Comparison of ENCODE assay signal across 9 cellular contexts in the genomic region with DNA sequence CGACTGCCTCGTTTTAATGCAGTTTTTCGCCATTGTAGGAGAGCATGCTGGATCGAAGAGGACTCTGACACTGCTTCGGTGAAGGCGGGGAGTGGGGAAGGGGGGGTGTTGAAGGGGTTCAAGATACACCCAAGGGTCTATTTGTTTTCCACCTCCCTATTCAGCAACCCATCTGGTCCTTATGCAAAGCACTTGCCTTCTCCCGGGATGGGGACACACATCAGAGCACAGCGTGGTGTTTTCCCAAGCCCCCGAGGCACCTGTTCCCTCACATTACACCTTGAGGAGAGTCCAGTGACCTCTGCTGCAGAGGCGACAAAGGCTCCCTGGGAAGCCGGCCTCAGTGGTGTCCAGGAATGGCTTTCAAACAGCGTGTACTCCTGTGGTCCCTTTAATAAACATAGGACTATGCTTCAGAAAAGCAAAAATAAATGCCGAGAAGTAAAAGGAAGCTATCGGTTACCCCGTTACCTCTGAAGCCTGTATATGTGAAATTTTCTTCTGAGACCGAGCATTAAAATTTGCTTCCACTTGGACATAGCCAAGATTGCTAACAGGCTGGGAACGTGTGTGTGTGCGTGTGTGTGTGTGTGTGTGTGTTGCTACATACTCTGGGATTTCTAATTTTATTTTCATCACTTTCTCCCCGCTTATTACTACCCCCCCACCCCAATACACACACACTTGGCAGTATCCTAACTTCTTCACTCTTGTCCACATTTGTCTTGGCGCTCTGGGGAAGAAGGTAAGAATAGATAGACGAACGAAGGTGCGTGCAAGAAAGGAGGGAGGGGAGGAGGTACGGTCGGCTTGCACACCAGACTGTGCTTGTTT. TPM values are rescaled to one million over a fixed set of nuclear protein-coding genes. Genes with fewer than 3 reads are reported as not detected.
DNase-seq lines count a peak whose midpoint lies in the region; ATAC-seq and TF ChIP-seq lines count a peak whose summit lies in the region.
"Had no signal": no experiment of that assay in that cellular context is flagged by ENCODE, and none has a peak within 500 bp of the region (broad histone marks: within the 10 kb centered on the region; RNA-seq: fewer than 3 reads in every experiment).

No MANE protein-coding gene starts in this region.

- H3K27ac ChIP-seq in C4-2B (no peak overlapping the region), HCT116 (ENCODE audit: low read depth, low read length) (peak overlapping the region; percentile 73; the same call in 1 of the 2 replicates), foreskin keratinocyte (no peak overlapping the region)

- TF ChIP-seq CTCF in C4-2B (conservative IDR thresholded peaks at IDR 0.05): peak; percentile 28
- no peak for TF ChIP-seq CTCF in HCT116 (IDR thresholded peaks at IDR 0.05 in 2 of 3, conservative IDR thresholded peaks at IDR 0.05 in 1 of 3; ENCODE audit: borderline replicate concordance in 1 of 3, insufficient read depth in 1 of 3, low read depth in 2 of 3, low read length in 2 of 3)
- no peak for TF ChIP-seq CTCF in foreskin keratinocyte (conservative IDR thresholded peaks at IDR 0.05)

- intact Hi-C loops in HCT116 (cut with micrococcal nuclease): loop anchor here (5.0 kb wide), 2 partner anchors 92 to 158 kb away; a partner anchor contains a TSS

- ATAC-seq in HCT116: 0 out of 2 replicates have a peak, but pooled peaks have one; percentile 4
- ATAC-seq in activated CD8-positive, alpha-beta T cell treated with anti-CD3 and anti-CD28 coated beads, Interleukin-2, amount 10 ng/mL, durations not matched to agents 7 days and 5 days: no peak
- peak; percentile 0 for ATAC-seq in foreskin keratinocyte
- ATAC-seq in HG02642 (IDR thresholded peaks at IDR 0.05; ENCODE audit: poor library complexity, unreplicated experiment): no peak
- no peak for ATAC-seq in HG03196 (IDR thresholded peaks at IDR 0.05; ENCODE audit: unreplicated experiment)

- DNase-seq in HCT116 (ENCODE audit: low read depth, low spot score): no peak
- no peak for DNase-seq in activated CD8-positive, alpha-beta T cell treated with anti-CD3 and anti-CD28 coated beads, Interleukin-2, amount 10 ng/mL, durations not matched to agents 7 days and 5 days
- peak; percentile 34 to 51 for DNase-seq in foreskin keratinocyte
- DNase-seq in pons (ENCODE audit: low spot score): peak; percentile 70
- no peak for DNase-seq in GDM1 (lab: John Stamatoyannopoulos, UW)

- peak overlapping the region; percentile 60 for H3K27ac Mint-ChIP-seq in activated CD8-positive, alpha-beta T cell treated with anti-CD3 and anti-CD28 coated beads, Interleukin-2, amount 10 ng/mL, durations not matched to agents 7 days and 5 days

- H3K9me3 ChIP-seq in HCT116 (ENCODE audit: control insufficient read depth in 1 of 2, insufficient read depth in 1 of 2, low read depth in 1 of 2, low read length in 2 of 2): no peaks in the 10 kb centered on the region

- POLR2A ChIA-PET in HCT116 (lab: Charles Lee): interaction anchor here (0.6 kb wide), 1 partner anchor 92 kb away, joined by 3 read pairs; a partner anchor contains a TSS
- POLR2A ChIA-PET in activated CD8-positive, alpha-beta T cell treated with anti-CD3 and anti-CD28 coated beads, Interleukin-2, amount 10 ng/mL, durations not matched to agents 7 days and 5 days (lab: Charles Lee): no interaction called here

- CTCF ChIA-PET in HCT116 (lab: Charles Lee): interaction anchor here (0.6 to 3.7 kb wide), 10 partner anchors 9 to 193 kb away, joined by 3 to 55 read pairs (median 4); no protein-coding TSS in a partner anchor
- CTCF ChIA-PET in activated CD8-positive, alpha-beta T cell treated with anti-CD3 and anti-CD28 coated beads, Interleukin-2, amount 10 ng/mL, durations not matched to agents 7 days and 5 days (lab: Charles Lee): interaction anchor here (0.6 to 7.3 kb wide), 20 partner anchors 10 to 202 kb away, joined by 3 to 55 read pairs (median 4); no protein-coding TSS in a partner anchor

- TF ChIP-seq POLR2A in HCT116 (IDR thresholded peaks at IDR 0.05; ENCODE audit: borderline replicate concordance, extremely low read depth, insufficient read depth, insufficient read length): no peak

- H2AFZ ChIP-seq in HCT116 (ENCODE audit: low read depth, low read length, poor library complexity, severe bottlenecking): peak overlapping the region; percentile 98

- H3K4me3 ChIP-seq in HCT116 (replicated peaks in 1 of 2; ENCODE audit: low read depth in 1 of 2, low read length in 2 of 2): peak overlapping the region in 1 of 2 experiments; percentile 17; a peak in 1 of 4 replicates

- no peaks in the 10 kb centered on the region for H3K36me3 Mint-ChIP-seq in activated CD8-positive, alpha-beta T cell treated with anti-CD3 and anti-CD28 coated beads, Interleukin-2, amount 10 ng/mL, durations not matched to agents 7 days and 5 days (ENCODE audit: low read depth)

- H3K4me1 ChIP-seq in HCT116 (ENCODE audit: control insufficient read depth in 1 of 2, insufficient read depth in 2 of 2, low read length in 2 of 2): peaks cover 5 to 33% of the 10 kb centered on the region in 2 experiments; a peak in 3 of 4 replicates
- peaks cover 10% of the 10 kb centered on the region for H3K4me1 ChIP-seq in foreskin keratinocyte

- RAD21 ChIA-PET in HCT116 (lab: Charles Lee; ENCODE audit: low non-redundant PET in 1 of 2, low total read pairs in 2 of 2, uncharacterized antibody in 2 of 2, unreplicated experiment in 2 of 2): interaction anchor here in 1 of 2 experiments (1.4 kb wide), 1 partner anchor 195 kb away, joined by 4 read pairs; no protein-coding TSS in a partner anchor

- H3K79me2 ChIP-seq in HCT116 (ENCODE audit: insufficient read depth, low read length): no peaks in the 10 kb centered on the region

- BruUV-seq in HCT116 (replicated peaks; lab: Mats Ljungman, UMichigan): no TSS peak

- H3K9me3 Mint-ChIP-seq in activated CD8-positive, alpha-beta T cell treated with anti-CD3 and anti-CD28 coated beads, Interleukin-2, amount 10 ng/mL, durations not matched to agents 7 days and 5 days (ENCODE audit: insufficient read depth): no peaks in the 10 kb centered on the region

- no peaks in the 10 kb centered on the region for H4K20me1 ChIP-seq in HCT116 (ENCODE audit: insufficient read depth)

- H3K4me1 Mint-ChIP-seq in activated CD8-positive, alpha-beta T cell treated with anti-CD3 and anti-CD28 coated beads, Interleukin-2, amount 10 ng/mL, durations not matched to agents 7 days and 5 days (ENCODE audit: low read depth): peaks cover 21% of the 10 kb centered on the region

- no peaks in the 10 kb centered on the region for H3K36me3 ChIP-seq in HCT116 (ENCODE audit: control insufficient read depth in 1 of 2, insufficient read depth in 2 of 2, low read length in 2 of 2)

- H3K27me3 ChIP-seq in HCT116 (ENCODE audit: insufficient read depth, low read length): no peaks in the 10 kb centered on the region
- no peaks in the 10 kb centered on the region for H3K27me3 ChIP-seq in foreskin keratinocyte

- peaks cover 44% of the 10 kb centered on the region for H3K27me3 Mint-ChIP-seq in activated CD8-positive, alpha-beta T cell treated with anti-CD3 and anti-CD28 coated beads, Interleukin-2, amount 10 ng/mL, durations not matched to agents 7 days and 5 days (ENCODE audit: low read depth)

- TF ChIP-seq RAD21 in HCT116 (IDR thresholded peaks at IDR 0.05; ENCODE audit: low read depth): no peak

- H3K4me2 ChIP-seq in HCT116 (ENCODE audit: low read length): peak overlapping the region; percentile 73

- peak overlapping the region; percentile 78 for H3K4me3 Mint-ChIP-seq in activated CD8-positive, alpha-beta T cell treated with anti-CD3 and anti-CD28 coated beads, Interleukin-2, amount 10 ng/mL, durations not matched to agents 7 days and 5 days

- no peak overlapping the region for H3K9ac ChIP-seq in HCT116 (ENCODE audit: low read length)

- no peaks in the 10 kb centered on the region for H3K9me2 ChIP-seq in HCT116 (ENCODE audit: insufficient read depth)

TF ChIP-seq in HCT116, 20 proteins besides CTCF, POLR2A, EP300 and RAD21:
- TF ChIP-seq EZH2phosphoT487 (IDR thresholded peaks at IDR 0.05; ENCODE audit: borderline replicate concordance) (no peak), YY1 (IDR thresholded peaks at IDR 0.05; ENCODE audit: extremely low read depth, insufficient replicate concordance, low read depth, low read length) (no peak)

RNA-seq across cellular contexts. Expression of a gene that starts 53.2 kb away (rescaled TPM):
- total RNA-seq in HCT116 (2021; ENCODE audit: unreplicated experiment) (not detected), foreskin keratinocyte (not detected in 2 replicates)
- polyA plus RNA-seq in HCT116 (2012): not detected in 2 replicates
- not detected for total RNA-seq in activated CD8-positive, alpha-beta T cell treated with anti-CD3 and anti-CD28 coated beads, Interleukin-2, amount 10 ng/mL, durations not matched to agents 7 days and 5 days
- not detected in 2 replicates for polyA plus RNA-seq in foreskin keratinocyte
- total RNA-seq: HT1080 had no signal

Comparison
In these comparisons a context has a peak if more than half of its experiments do, and no peak if none do; other contexts are left out.
1. ATAC-seq: peak in HCT116 (single experiment) and foreskin keratinocyte (single experiment); none in activated CD8-positive, alpha-beta T cell treated with anti-CD3 and anti-CD28 coated beads, Interleukin-2, amount 10 ng/mL, durations not matched to agents 7 days and 5 days (single experiment), HG02642 (single experiment) and HG03196 (single experiment).
2. DNase-seq: peak in foreskin keratinocyte (2 of 2) and pons (single experiment); none in HCT116 (single experiment), activated CD8-positive, alpha-beta T cell treated with anti-CD3 and anti-CD28 coated beads, Interleukin-2, amount 10 ng/mL, durations not matched to agents 7 days and 5 days (single experiment) and GDM1 (single experiment).